ENCODE assay signal across 21 cellular contexts in the genomic region with DNA sequence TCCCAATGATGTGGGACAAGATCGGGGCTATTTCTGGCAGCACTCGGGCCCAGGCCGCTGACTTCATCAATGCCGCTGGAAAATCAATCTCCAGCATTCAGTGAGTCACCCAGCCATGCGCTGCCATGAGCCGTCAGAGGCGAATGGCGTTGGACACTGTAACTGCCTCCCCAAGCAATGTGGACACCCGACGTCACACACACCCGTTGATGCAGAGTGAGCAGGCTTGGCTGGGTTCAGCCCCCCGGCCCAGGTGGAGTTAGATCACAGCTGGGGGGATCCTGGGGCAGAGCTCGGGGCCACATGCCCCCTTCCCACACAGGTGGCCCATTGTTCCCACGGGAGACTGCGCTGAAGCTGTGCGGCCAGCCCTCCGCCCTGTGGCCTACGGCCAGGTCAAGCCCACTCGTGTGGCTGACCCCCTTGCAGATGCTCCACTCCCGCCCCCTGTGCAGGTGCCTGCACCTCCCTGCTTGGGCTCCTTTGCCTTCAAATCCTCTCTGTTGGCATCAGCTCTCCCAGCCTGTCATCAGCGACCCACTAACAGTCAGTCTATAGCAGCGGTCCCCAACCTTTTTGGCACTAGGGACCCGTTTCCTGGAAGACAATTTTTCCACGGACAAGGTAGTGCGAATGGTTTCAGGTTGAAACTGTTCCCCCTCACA.
A peak's percentile ranks its signal among the peaks of the same experiment; 100 is the strongest.
DNase-seq lines count a peak whose midpoint lies in the region; ATAC-seq, FAIRE-seq and TF ChIP-seq lines count a peak whose summit lies in the region.
"Had no signal": no experiment of that assay in that cellular context is flagged by ENCODE, and none has a peak within 500 bp of the region (broad histone marks: within the 10 kb centered on the region; RNA-seq: fewer than 3 reads in every experiment).

No MANE protein-coding gene starts in this region.

- no peak for FAIRE-seq in GM12891 (lab: Jason Lieb, UNC)

- H3K9me3 Mint-ChIP-seq in neural crest cell = no peaks in the 10 kb centered on the region
- H3K9me3 Mint-ChIP-seq: dendritic cell treated with granulocyte-macrophage colony-stimulating factor and Interleukin-4, amounts not matched to agents 40 ng/mL and 50 ng/mL, for 4 days; T-helper 2 cell treated with Interferon-gamma antibody and Interleukin-4, amounts not matched to agents 5 μg/mL and 100 μg/mL, for 36 hours had no signal

- H3K4me1 ChIP-seq in BE2C = no peaks in the 10 kb centered on the region; the same call in 1 of the 2 replicates
- H3K4me1 ChIP-seq: gastrocnemius medialis, SJCRH30 had no signal

- no peaks in the 10 kb centered on the region for H3K9me3 ChIP-seq in BE2C
- H3K9me3 ChIP-seq: gastrocnemius medialis, SJCRH30 had no signal

- peak overlapping the region; percentile 6 for H3K27ac Mint-ChIP-seq in neural crest cell (ENCODE audit: unreplicated experiment)
- H3K27ac Mint-ChIP-seq: B cell; dendritic cell treated with granulocyte-macrophage colony-stimulating factor and Interleukin-4, amounts not matched to agents 40 ng/mL and 50 ng/mL, for 4 days; T-helper 2 cell treated with Interferon-gamma antibody and Interleukin-4, amounts not matched to agents 5 μg/mL and 100 μg/mL, for 36 hours had no signal

- no peak overlapping the region for H3K27ac ChIP-seq in coronary artery
- H3K27ac ChIP-seq: brain microvascular endothelial cell, gastrocnemius medialis, SJCRH30 had no signal

- H3K36me3 Mint-ChIP-seq in neural crest cell (ENCODE audit: low read depth) = peaks cover 18% of the 10 kb centered on the region

- no peaks in the 10 kb centered on the region for H3K27me3 Mint-ChIP-seq in neural crest cell (ENCODE audit: low read depth)
- H3K27me3 Mint-ChIP-seq: B cell had no signal

- ATAC-seq in HG02840 (IDR thresholded peaks at IDR 0.05; ENCODE audit: low FRiP score, unreplicated experiment) = no peak
- ATAC-seq: gastrocnemius medialis had no signal

- peaks cover 20% of the 10 kb centered on the region for H3K4me1 Mint-ChIP-seq in neural crest cell

- peaks cover 12% of the 10 kb centered on the region for H3K36me3 ChIP-seq in BE2C
- H3K36me3 ChIP-seq: gastrocnemius medialis had no signal

- TF ChIP-seq POLR2A in GM12891 (IDR thresholded peaks at IDR 0.05; ENCODE audit: low read depth, low read length) = no peak

- TF ChIP-seq CTCF in BE2C (IDR thresholded peaks at IDR 0.05; ENCODE audit: low read depth, low read length) = no peak
- TF ChIP-seq CTCF in coronary artery (IDR thresholded peaks at IDR 0.05) = no peak
- TF ChIP-seq CTCF in neural crest cell (conservative IDR thresholded peaks at IDR 0.05) = no peak
- TF ChIP-seq CTCF in foreskin fibroblast (IDR thresholded peaks at IDR 0.05; ENCODE audit: low read depth, low read length) = no peak

- H3K27me3 ChIP-seq in BE2C = no peaks in the 10 kb centered on the region
- H3K27me3 ChIP-seq: brain microvascular endothelial cell, gastrocnemius medialis, SJCRH30 had no signal

- H3K4me3 ChIP-seq in BE2C (ENCODE audit: low read depth, low read length) (no peak overlapping the region), coronary artery (no peak overlapping the region), foreskin fibroblast (ENCODE audit: low read depth in 1 of 2, low read length in 2 of 2) (no peak overlapping the region)
- H3K4me3 ChIP-seq: gastrocnemius medialis, SJCRH30 had no signal

- DNase-seq in BE2C (peak; percentile 13), GM12891 (ENCODE audit: insufficient read length, low spot score) (peak; percentile 9), coronary artery (ENCODE audit: low spot score) (peak; percentile 61), neural crest cell (ENCODE audit: low read depth, low spot score) (no peak), AG08395 (ENCODE audit: low spot score) (no peak), foreskin fibroblast (no peak), NCI-H748 (lab: John Stamatoyannopoulos, UW; ENCODE audit: unreplicated experiment) (no peak)
- DNase-seq: activated CD4-positive, alpha-beta T cell treated with anti-CD3 and anti-CD28 coated beads for 1 hour; activated naive CD4-positive, alpha-beta T cell; brain microvascular endothelial cell; erythroblast; gastrocnemius medialis; Karpas-422; NCI-H1105; NCI-H524 treated with DMSO at 0.1 percent for 48 hours; SJCRH30; stimulated activated CD4-positive, alpha-beta T cell treated with anti-CD3 and anti-CD28 coated beads, Interleukin-12 subunit alpha, Interleukin-12 subunit beta, amount 100 ng/mL, for 4 hours had no signal

- no peak overlapping the region for H3K4me3 Mint-ChIP-seq in neural crest cell
- H3K4me3 Mint-ChIP-seq: B cell; dendritic cell treated with granulocyte-macrophage colony-stimulating factor and Interleukin-4, amounts not matched to agents 40 ng/mL and 50 ng/mL, for 4 days; T-helper 2 cell treated with Interferon-gamma antibody and Interleukin-4, amounts not matched to agents 5 μg/mL and 100 μg/mL, for 36 hours had no signal

TF ChIP-seq in GM12891, 5 proteins besides CTCF, POLR2A, EP300 and RAD21:
- TF ChIP-seq TAF1 (IDR thresholded peaks at IDR 0.05; ENCODE audit: low read depth, low read length) (no peak), POLR2AphosphoS5 (IDR thresholded peaks at IDR 0.05; ENCODE audit: low read depth, low read length) (no peak), PAX5 (IDR thresholded peaks at IDR 0.05; ENCODE audit: insufficient read depth, low read length, severe bottlenecking) (no peak), POU2F2 (IDR thresholded peaks at IDR 0.05; ENCODE audit: low read depth, low read length) (no peak), SPI1 (IDR thresholded peaks at IDR 0.05; ENCODE audit: low read depth, low read length) (no peak)

Comparison
In these comparisons a context has a peak if more than half of its experiments do, and no peak if none do; other contexts are left out.
1. DNase-seq: peak in BE2C (single experiment), GM12891 (single experiment) and coronary artery (single experiment); none in neural crest cell (single experiment), AG08395 (single experiment), foreskin fibroblast (0 of 2) and NCI-H748 (single experiment).